8 cellular contexts compared by ENCODE assay signal in genomic region chr17:82351713-82352488, GRCh38. TPM values are rescaled to one million over a fixed set of nuclear protein-coding genes. Genes with fewer than 3 reads are reported as not detected.
DNase-seq lines count a peak whose midpoint lies in the region; ATAC-seq lines count a peak whose summit lies in the region.

No MANE protein-coding gene starts in this region.

- H3K36me3 ChIP-seq in NT2/D1 (ENCODE audit: insufficient read depth, insufficient read length, low read length): no peaks in the 10 kb centered on the region

- H3K9ac ChIP-seq in NT2/D1 (ENCODE audit: insufficient read length, low read depth): peak overlapping the region; percentile 29

- no peaks in the 10 kb centered on the region for H3K36me3 Mint-ChIP-seq in activated CD8-positive, alpha-beta memory T cell treated with anti-CD3 and anti-CD28 coated beads, Interleukin-2, amount 10 ng/mL, durations not matched to agents 7 days and 5 days

- peaks cover 13% of the 10 kb centered on the region for H3K27me3 Mint-ChIP-seq in activated CD8-positive, alpha-beta memory T cell treated with anti-CD3 and anti-CD28 coated beads, Interleukin-2, amount 10 ng/mL, durations not matched to agents 7 days and 5 days

- peaks cover 12% of the 10 kb centered on the region for H3K4me1 Mint-ChIP-seq in activated CD8-positive, alpha-beta memory T cell treated with anti-CD3 and anti-CD28 coated beads, Interleukin-2, amount 10 ng/mL, durations not matched to agents 7 days and 5 days

- no peaks in the 10 kb centered on the region for H3K9me3 ChIP-seq in NT2/D1 (ENCODE audit: insufficient read depth, low read length)

- no peaks in the 10 kb centered on the region for H3K9me3 Mint-ChIP-seq in activated CD8-positive, alpha-beta memory T cell treated with anti-CD3 and anti-CD28 coated beads, Interleukin-2, amount 10 ng/mL, durations not matched to agents 7 days and 5 days (ENCODE audit: low read depth)

- CTCF ChIA-PET in activated CD8-positive, alpha-beta memory T cell treated with anti-CD3 and anti-CD28 coated beads, Interleukin-2, amount 10 ng/mL, durations not matched to agents 7 days and 5 days (lab: Charles Lee): interaction anchor here (0.7 to 2.9 kb wide), 16 partner anchors 14 to 322 kb away, joined by 3 to 8 read pairs (median 4); partner anchors contain the start of genes HEXD and SECTM1

- H3K4me3 ChIP-seq in NT2/D1 (ENCODE audit: insufficient read length, low read depth): no peak overlapping the region

- H3K4me1 ChIP-seq in NT2/D1 (ENCODE audit: insufficient read depth, insufficient read length): peaks cover 24% of the 10 kb centered on the region

- peak; percentile 87 for ATAC-seq in activated CD8-positive, alpha-beta memory T cell treated with anti-CD3 and anti-CD28 coated beads, Interleukin-2, amount 10 ng/mL, durations not matched to agents 7 days and 5 days
- no peak for ATAC-seq in GM21360 (IDR thresholded peaks at IDR 0.05; ENCODE audit: unreplicated experiment)

- H3K27me3 ChIP-seq in NT2/D1 (ENCODE audit: insufficient read depth, insufficient read length): peaks cover 3% of the 10 kb centered on the region

- no peak overlapping the region for H3K4me3 Mint-ChIP-seq in activated CD8-positive, alpha-beta memory T cell treated with anti-CD3 and anti-CD28 coated beads, Interleukin-2, amount 10 ng/mL, durations not matched to agents 7 days and 5 days

- no peak overlapping the region for H3K27ac Mint-ChIP-seq in activated CD8-positive, alpha-beta memory T cell treated with anti-CD3 and anti-CD28 coated beads, Interleukin-2, amount 10 ng/mL, durations not matched to agents 7 days and 5 days

- DNase-seq in GM04504 (ENCODE audit: low read depth): peak; percentile 59
- peak; percentile 27 for DNase-seq in HS-27A (ENCODE audit: low read depth)
- DNase-seq in NT2/D1 (ENCODE audit: low read depth, low spot score): peak; percentile 88
- DNase-seq in activated CD8-positive, alpha-beta memory T cell treated with anti-CD3 and anti-CD28 coated beads, Interleukin-2, amount 10 ng/mL, durations not matched to agents 7 days and 5 days: peak; percentile 88
- peak; percentile 82 for DNase-seq in epidermal melanocyte (ENCODE audit: insufficient read length, low spot score)
- DNase-seq in mucosa of gallbladder (ENCODE audit: low spot score): peak; percentile 86
- peak; percentile 50 to 81 for DNase-seq in stimulated activated CD8-positive, alpha-beta memory T cell treated with anti-CD3 and anti-CD28 coated beads, Interleukin-4, amount 100 ng/mL, for 4 hours (ENCODE audit: low read depth in 2 of 2, low spot score in 1 of 2)

RNA-seq across cellular contexts. Expression of gene TEX19, which starts 7.1 kb away (rescaled TPM):
- under 1 TPM in 1 of 2 experiments, not detected in 1; 0.15 TPM for total RNA-seq in activated CD8-positive, alpha-beta memory T cell treated with anti-CD3 and anti-CD28 coated beads, Interleukin-2, amount 10 ng/mL, durations not matched to agents 7 days and 5 days
- not detected for total RNA-seq in mucosa of gallbladder

RNA-seq across cellular contexts. Expression of gene SECTM1, which starts 18.3 kb away (rescaled TPM):
- total RNA-seq in activated CD8-positive, alpha-beta memory T cell treated with anti-CD3 and anti-CD28 coated beads, Interleukin-2, amount 10 ng/mL, durations not matched to agents 7 days and 5 days: 1 to 10 TPM in 1 of 2 experiments, under 1 TPM in 1; 0.68 to 2.7 TPM
- total RNA-seq in mucosa of gallbladder: 8.5 TPM

RNA-seq across cellular contexts. Expression of gene UTS2R, which starts 19.7 kb away (rescaled TPM):
- total RNA-seq in activated CD8-positive, alpha-beta memory T cell treated with anti-CD3 and anti-CD28 coated beads, Interleukin-2, amount 10 ng/mL, durations not matched to agents 7 days and 5 days: under 1 TPM in 1 of 2 experiments, not detected in 1; 0.16 TPM
- total RNA-seq in mucosa of gallbladder: not detected

RNA-seq across cellular contexts. Expression of gene CD7, which starts 34.5 kb away (rescaled TPM):
- 100 to 1,000 TPM; 307 to 417 TPM for total RNA-seq in activated CD8-positive, alpha-beta memory T cell treated with anti-CD3 and anti-CD28 coated beads, Interleukin-2, amount 10 ng/mL, durations not matched to agents 7 days and 5 days
- total RNA-seq in mucosa of gallbladder: 12.0 TPM

Comparison
In these comparisons a context has a peak if more than half of its experiments do, and no peak if none do; other contexts are left out.
1. DNase-seq: peak in every context shown above with its lines; median percentile 88 in NT2/D1; 88 in activated CD8-positive, alpha-beta memory T cell treated with anti-CD3 and anti-CD28 coated beads, Interleukin-2, amount 10 ng/mL, durations not matched to agents 7 days and 5 days; 86 in mucosa of gallbladder; 82 in epidermal melanocyte; 66 in stimulated activated CD8-positive, alpha-beta memory T cell treated with anti-CD3 and anti-CD28 coated beads, Interleukin-4, amount 100 ng/mL, for 4 hours; 59 in GM04504; 27 in HS-27A.